Comparison of ENCODE assay signal across 21 cellular contexts in the genomic region with DNA sequence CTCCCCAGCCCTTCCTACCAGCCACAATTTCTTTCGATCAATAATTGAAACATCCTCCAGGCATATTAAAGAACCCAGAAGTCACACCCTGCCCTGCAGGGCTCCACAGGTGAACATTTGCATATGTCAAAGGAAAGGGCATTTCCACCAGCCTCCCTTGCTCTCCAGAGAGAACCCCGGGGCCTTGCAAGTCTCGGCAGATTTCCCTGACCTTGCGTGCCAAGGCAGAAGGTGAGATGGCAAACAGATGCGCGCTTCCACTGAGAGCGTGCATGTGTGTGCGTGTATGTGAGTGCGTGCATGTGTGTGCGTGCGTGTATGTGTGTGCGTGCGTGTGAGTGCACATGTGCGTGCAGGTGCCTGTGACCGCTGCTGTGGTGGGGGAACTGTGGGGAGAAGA.
"Had no signal": no experiment of that assay in that cellular context is flagged by ENCODE, and none has a peak within 500 bp of the region (broad histone marks: within the 10 kb centered on the region; RNA-seq: fewer than 3 reads in every experiment).

No MANE protein-coding gene starts in this region.

- DNase-seq: activated CD4-positive, alpha-beta T cell treated with anti-CD3 and anti-CD28 coated beads, Interleukin-2, amount 10 ng/mL, durations not matched to agents 24 days and 14 days; activated CD4-positive, CD25-positive, alpha-beta regulatory T cell; activated CD8-positive, alpha-beta memory T cell treated with anti-CD3 and anti-CD28 coated beads for 24 hours; activated gamma-delta T cell treated with Interleukin-2 at 50 U/mL for 16 hours; amniotic stem cell; body of pancreas; effector CD8-positive, alpha-beta T cell; gastrocnemius medialis; heart right ventricle; left colon; lower lobe of right lung; midbrain; small intestine; stimulated activated naive CD8-positive, alpha-beta T cell treated with anti-CD3 and anti-CD28 coated beads, Interleukin-15, Interleukin-2, amounts not matched to agents 100 U/mL and 50 U/mL, for 24 hours; transverse colon had no signal

- H3K36me3 Mint-ChIP-seq: activated naive CD8-positive, alpha-beta T cell; neural progenitor cell had no signal

- H3K27ac ChIP-seq: body of pancreas, coronary artery, gastrocnemius medialis, heart right ventricle, lower lobe of right lung, neural progenitor cell, parathyroid adenoma, transverse colon had no signal

- H3K4me1 Mint-ChIP-seq: activated CD4-positive, alpha-beta T cell treated with anti-CD3 and anti-CD28 coated beads, Interleukin-2, amount 10 ng/mL, durations not matched to agents 24 days and 14 days; central memory CD8-positive, alpha-beta T cell had no signal

- H3K9ac ChIP-seq: neural progenitor cell, parathyroid adenoma had no signal

- FAIRE-seq: small intestine had no signal

- H3K79me2 ChIP-seq: parathyroid adenoma had no signal

- H3K4me1 ChIP-seq: body of pancreas, gastrocnemius medialis, heart right ventricle, lower lobe of right lung, neural progenitor cell, parathyroid adenoma had no signal

- H3K9me3 ChIP-seq: body of pancreas, gastrocnemius medialis, heart right ventricle, lower lobe of right lung, transverse colon had no signal

- H3K4me3 ChIP-seq: body of pancreas, coronary artery, gastrocnemius medialis, heart right ventricle, lower lobe of right lung, neural progenitor cell, transverse colon had no signal

- H2AFZ ChIP-seq: neural progenitor cell, parathyroid adenoma had no signal

- H3K36me3 ChIP-seq: gastrocnemius medialis, heart right ventricle, lower lobe of right lung, neural progenitor cell, transverse colon had no signal

- H3K4me2 ChIP-seq: neural progenitor cell had no signal

- H3K4me3 Mint-ChIP-seq: activated CD4-positive, alpha-beta T cell treated with anti-CD3 and anti-CD28 coated beads, Interleukin-2, amount 10 ng/mL, durations not matched to agents 24 days and 14 days; activated naive CD8-positive, alpha-beta T cell; central memory CD8-positive, alpha-beta T cell; neural progenitor cell; T-helper 2 cell treated with Interferon-gamma antibody and Interleukin-4, amounts not matched to agents 5 μg/mL and 100 μg/mL, for 36 hours had no signal

- H3K27me3 ChIP-seq: body of pancreas, gastrocnemius medialis, heart right ventricle, neural progenitor cell, transverse colon had no signal

- H3K9me3 Mint-ChIP-seq: activated CD4-positive, alpha-beta T cell treated with anti-CD3 and anti-CD28 coated beads, Interleukin-2, amount 10 ng/mL, durations not matched to agents 24 days and 14 days; central memory CD8-positive, alpha-beta T cell; neural progenitor cell; T-helper 2 cell treated with Interferon-gamma antibody and Interleukin-4, amounts not matched to agents 5 μg/mL and 100 μg/mL, for 36 hours had no signal

- H3K27ac Mint-ChIP-seq: activated CD4-positive, alpha-beta T cell treated with anti-CD3 and anti-CD28 coated beads, Interleukin-2, amount 10 ng/mL, durations not matched to agents 24 days and 14 days; activated naive CD8-positive, alpha-beta T cell; T-helper 2 cell treated with Interferon-gamma antibody and Interleukin-4, amounts not matched to agents 5 μg/mL and 100 μg/mL, for 36 hours had no signal
